In the genomic region with DNA sequence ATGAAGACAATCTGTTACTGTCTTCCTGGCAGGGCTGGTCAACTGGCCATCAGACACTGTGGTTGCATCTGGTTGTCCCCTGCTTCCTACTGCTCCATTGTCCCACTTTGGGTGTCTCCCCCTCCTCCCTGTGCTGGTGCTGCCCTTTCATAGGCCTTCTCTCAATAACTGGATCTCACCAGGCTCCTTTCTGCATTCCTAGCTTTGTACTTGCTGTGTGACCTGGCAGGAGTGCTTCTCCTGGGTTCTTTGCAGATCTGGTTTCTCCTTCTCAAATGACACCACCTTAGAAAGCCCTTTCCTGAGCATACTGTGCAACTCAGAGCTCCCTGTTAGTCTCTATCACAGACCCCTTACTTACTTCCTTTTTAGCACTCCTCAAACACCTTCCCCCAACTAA, we compare ENCODE assay signal across 17 cellular contexts.
"Had no signal": no experiment of that assay in that cellular context is flagged by ENCODE, and none has a peak within 500 bp of the region (broad histone marks: within the 10 kb centered on the region; RNA-seq: fewer than 3 reads in every experiment).

No MANE protein-coding gene starts in this region.

- H3K9me3 Mint-ChIP-seq: activated B cell treated with CpG ODN at 0.5 μM for 24 hours; activated CD4-positive, alpha-beta T cell treated with anti-CD3 and anti-CD28 coated beads, Interleukin-2, amount 10 ng/mL, durations not matched to agents 24 days and 14 days; activated naive CD4-positive, alpha-beta T cell treated with anti-CD3 and anti-CD28 coated beads, Interleukin-2, amount 50 U/mL, for 72 hours; naive B cell; stimulated activated memory B cell treated with anti-CD40 and anti-IgM and Interleukin-4, amounts not matched to agents 10 μg/mL and 1 μg/mL and 100 μg/mL, for 72 hours had no signal

- H3K27me3 ChIP-seq: colonic mucosa, foreskin keratinocyte, right atrium auricular region had no signal

- H3K9me3 ChIP-seq: colonic mucosa, right atrium auricular region had no signal

- H3K4me3 Mint-ChIP-seq: activated B cell treated with CpG ODN at 0.5 μM for 24 hours; activated CD4-positive, alpha-beta T cell treated with anti-CD3 and anti-CD28 coated beads, Interleukin-2, amount 10 ng/mL, durations not matched to agents 24 days and 14 days; activated CD8-positive, alpha-beta T cell treated with anti-CD3 and anti-CD28 coated beads, Interleukin-2, amount 10 ng/mL, durations not matched to agents 7 days and 5 days; naive B cell; stimulated activated memory B cell treated with anti-CD40 and anti-IgM and Interleukin-4, amounts not matched to agents 10 μg/mL and 1 μg/mL and 100 μg/mL, for 72 hours had no signal

- H3K4me1 ChIP-seq: colonic mucosa, foreskin keratinocyte had no signal

- H3K36me3 Mint-ChIP-seq: activated naive CD4-positive, alpha-beta T cell treated with anti-CD3 and anti-CD28 coated beads, Interleukin-2, amount 50 U/mL, for 72 hours had no signal

- H3K27ac Mint-ChIP-seq: activated B cell treated with CpG ODN at 0.5 μM for 24 hours; activated CD4-positive, alpha-beta T cell treated with anti-CD3 and anti-CD28 coated beads, Interleukin-2, amount 10 ng/mL, durations not matched to agents 24 days and 14 days; activated CD8-positive, alpha-beta T cell treated with anti-CD3 and anti-CD28 coated beads, Interleukin-2, amount 10 ng/mL, durations not matched to agents 7 days and 5 days; naive B cell; stimulated activated memory B cell treated with anti-CD40 and anti-IgM and Interleukin-4, amounts not matched to agents 10 μg/mL and 1 μg/mL and 100 μg/mL, for 72 hours had no signal

- DNase-seq: activated B cell treated with CpG ODN at 0.5 μM for 24 hours; activated CD4-positive, alpha-beta T cell treated with anti-CD3 and anti-CD28 coated beads, Interleukin-2, amount 10 ng/mL, durations not matched to agents 24 days and 14 days; activated CD8-positive, alpha-beta memory T cell treated with anti-CD3 and anti-CD28 coated beads, Interleukin-2, amount 50 U/mL, for 4 hours; activated CD8-positive, alpha-beta T cell treated with anti-CD3 and anti-CD28 coated beads, Interleukin-2, amount 10 ng/mL, durations not matched to agents 7 days and 5 days; activated effector memory CD4-positive, alpha-beta T cell treated with anti-CD3 and anti-CD28 coated beads, Interleukin-2, amount 50 U/mL, for 16 hours; activated T-cell treated with anti-CD3 and anti-CD28 coated beads, Interleukin-2, amount 50 U/mL, for 48 hours; central memory CD4-positive, alpha-beta T cell; colonic mucosa; effector CD4-positive, alpha-beta T cell; foreskin keratinocyte; glutamatergic neuron; left colon; naive B cell; stimulated activated CD4-positive, alpha-beta T cell treated with anti-CD3 and anti-CD28 coated beads, Interleukin-2, amount 100 ng/mL, for 48 hours had no signal

- ATAC-seq: activated CD8-positive, alpha-beta T cell treated with anti-CD3 and anti-CD28 coated beads, Interleukin-2, amount 10 ng/mL, durations not matched to agents 7 days and 5 days; activated naive CD4-positive, alpha-beta T cell treated with anti-CD3 and anti-CD28 coated beads, Interleukin-2, amount 50 U/mL, for 72 hours; foreskin keratinocyte; left colon; stimulated activated memory B cell treated with anti-CD40 and anti-IgM and Interleukin-4, amounts not matched to agents 10 μg/mL and 1 μg/mL and 100 μg/mL, for 72 hours had no signal

- H3K27me3 Mint-ChIP-seq: activated B cell treated with CpG ODN at 0.5 μM for 24 hours; activated CD4-positive, alpha-beta T cell treated with anti-CD3 and anti-CD28 coated beads, Interleukin-2, amount 10 ng/mL, durations not matched to agents 24 days and 14 days; naive B cell; stimulated activated memory B cell treated with anti-CD40 and anti-IgM and Interleukin-4, amounts not matched to agents 10 μg/mL and 1 μg/mL and 100 μg/mL, for 72 hours had no signal

- H3K27ac ChIP-seq: colonic mucosa, foreskin keratinocyte, right atrium auricular region had no signal

- H3K4me3 ChIP-seq: colonic mucosa, right atrium auricular region had no signal

- H3K36me3 ChIP-seq: colonic mucosa, right atrium auricular region had no signal

- H3K4me1 Mint-ChIP-seq: activated B cell treated with CpG ODN at 0.5 μM for 24 hours; activated CD4-positive, alpha-beta T cell treated with anti-CD3 and anti-CD28 coated beads, Interleukin-2, amount 10 ng/mL, durations not matched to agents 24 days and 14 days; naive B cell; stimulated activated memory B cell treated with anti-CD40 and anti-IgM and Interleukin-4, amounts not matched to agents 10 μg/mL and 1 μg/mL and 100 μg/mL, for 72 hours had no signal
